Comparison of ENCODE assay signal across 8 cellular contexts in the genomic region with DNA sequence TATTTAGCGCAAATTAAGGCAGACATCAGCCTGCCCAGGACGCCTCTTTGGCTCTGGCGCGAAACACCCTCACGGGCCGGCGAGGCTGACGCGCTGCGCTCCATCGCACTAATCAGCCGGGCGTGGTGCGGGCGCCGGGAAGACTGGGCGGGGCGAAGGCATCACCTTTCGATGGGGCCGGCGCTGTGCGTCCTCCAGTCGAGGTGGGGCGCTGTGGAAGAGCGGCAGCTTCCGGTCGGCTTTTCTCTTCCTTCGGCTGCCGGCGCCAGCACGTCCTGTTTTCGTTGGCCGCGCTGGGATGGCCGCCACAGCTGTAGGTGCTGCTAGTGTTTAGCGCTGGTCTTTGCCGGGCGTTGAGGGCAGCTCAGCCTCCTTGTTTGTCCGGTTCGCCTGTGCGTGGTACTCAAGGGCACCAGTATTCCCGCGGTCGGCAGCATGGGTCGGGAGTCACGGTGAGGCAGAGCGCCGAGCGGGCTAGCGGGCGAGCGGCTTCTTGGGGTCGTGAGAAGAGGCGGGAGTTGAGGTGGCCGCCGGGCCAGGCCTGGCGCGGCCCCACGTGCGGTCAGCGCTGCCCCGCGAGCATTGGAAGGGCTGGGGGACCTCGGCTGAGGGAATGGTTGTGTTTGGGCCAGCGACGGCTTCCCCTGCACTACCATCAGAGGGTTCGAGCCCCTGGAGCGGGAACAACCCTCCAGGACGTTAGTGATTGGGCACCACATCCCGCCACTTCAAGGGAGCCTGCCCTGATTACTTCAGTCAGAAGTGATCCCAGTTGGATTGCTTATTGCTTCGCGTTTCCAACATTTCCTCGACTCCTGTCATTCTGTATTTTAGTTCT. TPM values are rescaled to one million over a fixed set of nuclear protein-coding genes. Genes with fewer than 3 reads are reported as not detected.
DNase-seq lines count a peak whose midpoint lies in the region; ATAC-seq and TF ChIP-seq lines count a peak whose summit lies in the region.

A gene with protein sequence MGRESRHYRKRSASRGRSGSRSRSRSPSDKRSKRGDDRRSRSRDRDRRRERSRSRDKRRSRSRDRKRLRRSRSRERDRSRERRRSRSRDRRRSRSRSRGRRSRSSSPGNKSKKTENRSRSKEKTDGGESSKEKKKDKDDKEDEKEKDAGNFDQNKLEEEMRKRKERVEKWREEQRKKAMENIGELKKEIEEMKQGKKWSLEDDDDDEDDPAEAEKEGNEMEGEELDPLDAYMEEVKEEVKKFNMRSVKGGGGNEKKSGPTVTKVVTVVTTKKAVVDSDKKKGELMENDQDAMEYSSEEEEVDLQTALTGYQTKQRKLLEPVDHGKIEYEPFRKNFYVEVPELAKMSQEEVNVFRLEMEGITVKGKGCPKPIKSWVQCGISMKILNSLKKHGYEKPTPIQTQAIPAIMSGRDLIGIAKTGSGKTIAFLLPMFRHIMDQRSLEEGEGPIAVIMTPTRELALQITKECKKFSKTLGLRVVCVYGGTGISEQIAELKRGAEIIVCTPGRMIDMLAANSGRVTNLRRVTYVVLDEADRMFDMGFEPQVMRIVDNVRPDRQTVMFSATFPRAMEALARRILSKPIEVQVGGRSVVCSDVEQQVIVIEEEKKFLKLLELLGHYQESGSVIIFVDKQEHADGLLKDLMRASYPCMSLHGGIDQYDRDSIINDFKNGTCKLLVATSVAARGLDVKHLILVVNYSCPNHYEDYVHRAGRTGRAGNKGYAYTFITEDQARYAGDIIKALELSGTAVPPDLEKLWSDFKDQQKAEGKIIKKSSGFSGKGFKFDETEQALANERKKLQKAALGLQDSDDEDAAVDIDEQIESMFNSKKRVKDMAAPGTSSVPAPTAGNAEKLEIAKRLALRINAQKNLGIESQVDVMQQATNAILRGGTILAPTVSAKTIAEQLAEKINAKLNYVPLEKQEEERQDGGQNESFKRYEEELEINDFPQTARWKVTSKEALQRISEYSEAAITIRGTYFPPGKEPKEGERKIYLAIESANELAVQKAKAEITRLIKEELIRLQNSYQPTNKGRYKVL (plus strand): TSS at position 276 of the 838 bp plus-strand sequence. CDS start 160 bp downstream, at position 436.

- intact Hi-C loops in left ventricle myocardium inferior (cut with micrococcal nuclease), result no loop called here
- intact Hi-C loops in uterus (cut with DNase I; ENCODE audit: low total_unique reads), result no loop called here

- H3K4me3 ChIP-seq in left ventricle myocardium inferior, result peak within 1 kb of the TSS; percentile 100
- peak within 1 kb of the TSS; percentile 62 to 95 for H3K4me3 ChIP-seq in uterus

- peak within 1 kb of the TSS; percentile 99 for H3K4me3 Mint-ChIP-seq in T-helper 1 cell treated with Interleukin-12 subunit alpha and Interleukin-12 subunit beta and Interleukin-4 antibody, amounts not matched to agents 30 μg/mL and 1 μg/mL, for 36 hours

- H3K27me3 ChIP-seq in left ventricle myocardium inferior (ENCODE audit: low read depth), result no peaks in the 10 kb centered on the region
- no peaks in the 10 kb centered on the region for H3K27me3 ChIP-seq in uterus

- H3K9me3 Mint-ChIP-seq in T-helper 1 cell treated with Interleukin-12 subunit alpha and Interleukin-12 subunit beta and Interleukin-4 antibody, amounts not matched to agents 30 μg/mL and 1 μg/mL, for 36 hours, result no peaks in the 10 kb centered on the region

- peak within 1 kb of the TSS; percentile 95 for H3K27ac Mint-ChIP-seq in T-helper 1 cell treated with Interleukin-12 subunit alpha and Interleukin-12 subunit beta and Interleukin-4 antibody, amounts not matched to agents 30 μg/mL and 1 μg/mL, for 36 hours

- no peaks in the 10 kb centered on the region for H3K27me3 Mint-ChIP-seq in T-helper 1 cell treated with Interleukin-12 subunit alpha and Interleukin-12 subunit beta and Interleukin-4 antibody, amounts not matched to agents 30 μg/mL and 1 μg/mL, for 36 hours (ENCODE audit: low read depth)

- TF ChIP-seq CTCF in GM13977 (IDR thresholded peaks at IDR 0.05; ENCODE audit: extremely low read depth, insufficient read depth, missing control alignments) (peak; percentile 90), left ventricle myocardium inferior (IDR thresholded peaks at IDR 0.05; ENCODE audit: borderline replicate concordance) (peak; percentile 77), uterus (IDR thresholded peaks at IDR 0.05) (peak; percentile 81 to 93 (median 84))

- peak; percentile 96 for ATAC-seq in HG02884 (IDR thresholded peaks at IDR 0.05; ENCODE audit: unreplicated experiment)

- H3K4me1 ChIP-seq in left ventricle myocardium inferior, result peaks cover 49% of the 10 kb centered on the region
- H3K4me1 ChIP-seq in uterus, result peaks cover 0 to 5% of the 10 kb centered on the region in 2 donors

- peak; percentile 97 for DNase-seq in GM13977 (ENCODE audit: low spot score)
- peak; percentile 79 for DNase-seq in NCI-H1694 (lab: John Stamatoyannopoulos, UW)
- peak; percentile 13 to 92 (median 80) for DNase-seq in amygdala (lab: John Stamatoyannopoulos, UW)
- peak; percentile 94 for DNase-seq in left ventricle myocardium inferior
- DNase-seq in pulmonary artery endothelial cell (ENCODE audit: low read depth, low spot score), result peak; percentile 76
- peak; percentile 92 to 95 for DNase-seq in uterus

- peaks cover 10% of the 10 kb centered on the region for H3K36me3 Mint-ChIP-seq in T-helper 1 cell treated with Interleukin-12 subunit alpha and Interleukin-12 subunit beta and Interleukin-4 antibody, amounts not matched to agents 30 μg/mL and 1 μg/mL, for 36 hours (ENCODE audit: low read depth)

- in situ Hi-C loops in GM13977 (cut with MboI; ENCODE audit: low pct_unique_long_range_greater_than_20kb, low sequenced_read_pairs, unreplicated experiment), result no loop called here

- peak within 1 kb of the TSS; percentile 87 for H3K27ac ChIP-seq in left ventricle myocardium inferior (replicated peaks)
- H3K27ac ChIP-seq in uterus, result peak within 1 kb of the TSS; percentile 43 to 76

- peak; percentile 15 to 57 for TF ChIP-seq POLR2A in uterus (IDR thresholded peaks at IDR 0.05)

- no peaks in the 10 kb centered on the region for H3K9me3 ChIP-seq in left ventricle myocardium inferior (replicated peaks)
- H3K9me3 ChIP-seq in uterus, result no peaks in the 10 kb centered on the region

- H3K36me3 ChIP-seq in left ventricle myocardium inferior (peaks cover 3% of the 10 kb centered on the region), uterus (no peaks in the 10 kb centered on the region)

- H3K4me1 Mint-ChIP-seq in T-helper 1 cell treated with Interleukin-12 subunit alpha and Interleukin-12 subunit beta and Interleukin-4 antibody, amounts not matched to agents 30 μg/mL and 1 μg/mL, for 36 hours (ENCODE audit: low read depth), result peaks cover 21% of the 10 kb centered on the region

RNA-seq across cellular contexts. Expression of the gene that starts here (rescaled TPM):
- total RNA-seq in left ventricle myocardium inferior (24.4 TPM), pulmonary artery endothelial cell (22.2 and 27.0 TPM in 2 replicates), uterus (10 to 100 TPM; 38.2 to 63.7 (median 47.6) TPM)

Comparison
In these comparisons a context has a peak if more than half of its experiments do, and no peak if none do; other contexts are left out.
1. Peak in every context shown above with its lines: DNase-seq, ATAC-seq, H3K4me3 ChIP-seq and H3K27ac ChIP-seq.